In genomic region chr5:108122701-108123100, GRCh38 we compare ENCODE assay signal across 16 cellular contexts.
"Had no signal": no experiment of that assay in that cellular context is flagged by ENCODE, and none has a peak within 500 bp of the region (broad histone marks: within the 10 kb centered on the region; RNA-seq: fewer than 3 reads in every experiment).

No MANE protein-coding gene starts in this region.

- H3K4me3 Mint-ChIP-seq: activated CD4-positive, alpha-beta memory T cell treated with anti-CD3 and anti-CD28 coated beads for 36 hours; activated CD4-positive, alpha-beta T cell treated with anti-CD3 and anti-CD28 coated beads for 36 hours; activated naive CD8-positive, alpha-beta T cell treated with anti-CD3 and anti-CD28 coated beads for 36 hours; activated T-helper 17 cell treated with anti-CD3 and anti-CD28 coated beads, Interleukin-2, amount 50 U/mL, for 72 hours; naive thymus-derived CD8-positive, alpha-beta T cell; stimulated activated effector memory CD8-positive, alpha-beta T cell treated with anti-CD3 and anti-CD28 coated beads, Interleukin-12 subunit alpha, Interleukin-12 subunit beta, amount 100 ng/mL, for 72 hours; T-helper 1 cell treated with Interleukin-12 subunit alpha and Interleukin-12 subunit beta and Interleukin-4 antibody, amounts not matched to agents 30 μg/mL and 1 μg/mL, for 36 hours had no signal

- H3K27ac ChIP-seq: cardiac muscle cell, lower lobe of right lung, neutrophil, pancreas, sigmoid colon, upper lobe of right lung had no signal

- H3K4me1 ChIP-seq: lower lobe of right lung, sigmoid colon, upper lobe of right lung had no signal

- H3K9me3 Mint-ChIP-seq: activated CD4-positive, alpha-beta memory T cell treated with anti-CD3 and anti-CD28 coated beads for 36 hours; activated naive CD8-positive, alpha-beta T cell treated with anti-CD3 and anti-CD28 coated beads for 36 hours; activated T-helper 17 cell treated with anti-CD3 and anti-CD28 coated beads, Interleukin-2, amount 50 U/mL, for 72 hours; naive thymus-derived CD8-positive, alpha-beta T cell; stimulated activated effector memory CD8-positive, alpha-beta T cell treated with anti-CD3 and anti-CD28 coated beads, Interleukin-12 subunit alpha, Interleukin-12 subunit beta, amount 100 ng/mL, for 72 hours; T-helper 1 cell treated with Interleukin-12 subunit alpha and Interleukin-12 subunit beta and Interleukin-4 antibody, amounts not matched to agents 30 μg/mL and 1 μg/mL, for 36 hours had no signal

- H3K9me3 ChIP-seq: lower lobe of right lung, neutrophil, pancreas, sigmoid colon, upper lobe of right lung had no signal

- ATAC-seq: activated CD4-positive, alpha-beta T cell treated with anti-CD3 and anti-CD28 coated beads for 36 hours; activated T-helper 17 cell treated with anti-CD3 and anti-CD28 coated beads, Interleukin-2, amount 50 U/mL, for 72 hours; lower lobe of right lung; naive thymus-derived CD8-positive, alpha-beta T cell; pancreas; stimulated activated effector memory CD8-positive, alpha-beta T cell treated with anti-CD3 and anti-CD28 coated beads, Interleukin-12 subunit alpha, Interleukin-12 subunit beta, amount 100 ng/mL, for 72 hours; upper lobe of right lung had no signal

- H3K4me3 ChIP-seq: cardiac muscle cell, lower lobe of right lung, pancreas, sigmoid colon, upper lobe of right lung had no signal

- H3K27me3 ChIP-seq: cardiac muscle cell, neutrophil, pancreas, sigmoid colon, upper lobe of right lung had no signal

- H3K4me1 Mint-ChIP-seq: activated CD4-positive, alpha-beta T cell treated with anti-CD3 and anti-CD28 coated beads for 36 hours; activated naive CD8-positive, alpha-beta T cell treated with anti-CD3 and anti-CD28 coated beads for 36 hours; activated T-helper 17 cell treated with anti-CD3 and anti-CD28 coated beads, Interleukin-2, amount 50 U/mL, for 72 hours; stimulated activated effector memory CD8-positive, alpha-beta T cell treated with anti-CD3 and anti-CD28 coated beads, Interleukin-12 subunit alpha, Interleukin-12 subunit beta, amount 100 ng/mL, for 72 hours had no signal

- H3K27ac Mint-ChIP-seq: activated CD4-positive, alpha-beta memory T cell treated with anti-CD3 and anti-CD28 coated beads for 36 hours; activated CD4-positive, alpha-beta T cell treated with anti-CD3 and anti-CD28 coated beads for 36 hours; activated naive CD8-positive, alpha-beta T cell treated with anti-CD3 and anti-CD28 coated beads for 36 hours; activated T-helper 17 cell treated with anti-CD3 and anti-CD28 coated beads, Interleukin-2, amount 50 U/mL, for 72 hours; naive thymus-derived CD8-positive, alpha-beta T cell; stimulated activated effector memory CD8-positive, alpha-beta T cell treated with anti-CD3 and anti-CD28 coated beads, Interleukin-12 subunit alpha, Interleukin-12 subunit beta, amount 100 ng/mL, for 72 hours; T-helper 1 cell treated with Interleukin-12 subunit alpha and Interleukin-12 subunit beta and Interleukin-4 antibody, amounts not matched to agents 30 μg/mL and 1 μg/mL, for 36 hours had no signal

- H3K36me3 ChIP-seq: cardiac muscle cell, lower lobe of right lung, neutrophil, pancreas, sigmoid colon, upper lobe of right lung had no signal

- H3K36me3 Mint-ChIP-seq: stimulated activated effector memory CD8-positive, alpha-beta T cell treated with anti-CD3 and anti-CD28 coated beads, Interleukin-12 subunit alpha, Interleukin-12 subunit beta, amount 100 ng/mL, for 72 hours had no signal

- H3K27me3 Mint-ChIP-seq: activated CD4-positive, alpha-beta memory T cell treated with anti-CD3 and anti-CD28 coated beads for 36 hours; activated CD4-positive, alpha-beta T cell treated with anti-CD3 and anti-CD28 coated beads for 36 hours; activated naive CD8-positive, alpha-beta T cell treated with anti-CD3 and anti-CD28 coated beads for 36 hours; activated T-helper 17 cell treated with anti-CD3 and anti-CD28 coated beads, Interleukin-2, amount 50 U/mL, for 72 hours; naive thymus-derived CD8-positive, alpha-beta T cell had no signal

- DNase-seq: activated CD4-positive, alpha-beta memory T cell treated with anti-CD3 and anti-CD28 coated beads for 36 hours; activated CD4-positive, alpha-beta T cell treated with anti-CD3 and anti-CD28 coated beads for 36 hours; activated naive CD4-positive, alpha-beta T cell; activated naive CD8-positive, alpha-beta T cell treated with anti-CD3 and anti-CD28 coated beads for 36 hours; amygdala; lower lobe of right lung; naive thymus-derived CD8-positive, alpha-beta T cell; pancreas; sigmoid colon; stimulated activated CD4-positive, alpha-beta T cell treated with anti-CD3 and anti-CD28 coated beads, Interleukin-4, amount 100 ng/mL, for 24 hours; upper lobe of right lung had no signal
